ENCODE assay signal across 8 cellular contexts in the genomic region with DNA sequence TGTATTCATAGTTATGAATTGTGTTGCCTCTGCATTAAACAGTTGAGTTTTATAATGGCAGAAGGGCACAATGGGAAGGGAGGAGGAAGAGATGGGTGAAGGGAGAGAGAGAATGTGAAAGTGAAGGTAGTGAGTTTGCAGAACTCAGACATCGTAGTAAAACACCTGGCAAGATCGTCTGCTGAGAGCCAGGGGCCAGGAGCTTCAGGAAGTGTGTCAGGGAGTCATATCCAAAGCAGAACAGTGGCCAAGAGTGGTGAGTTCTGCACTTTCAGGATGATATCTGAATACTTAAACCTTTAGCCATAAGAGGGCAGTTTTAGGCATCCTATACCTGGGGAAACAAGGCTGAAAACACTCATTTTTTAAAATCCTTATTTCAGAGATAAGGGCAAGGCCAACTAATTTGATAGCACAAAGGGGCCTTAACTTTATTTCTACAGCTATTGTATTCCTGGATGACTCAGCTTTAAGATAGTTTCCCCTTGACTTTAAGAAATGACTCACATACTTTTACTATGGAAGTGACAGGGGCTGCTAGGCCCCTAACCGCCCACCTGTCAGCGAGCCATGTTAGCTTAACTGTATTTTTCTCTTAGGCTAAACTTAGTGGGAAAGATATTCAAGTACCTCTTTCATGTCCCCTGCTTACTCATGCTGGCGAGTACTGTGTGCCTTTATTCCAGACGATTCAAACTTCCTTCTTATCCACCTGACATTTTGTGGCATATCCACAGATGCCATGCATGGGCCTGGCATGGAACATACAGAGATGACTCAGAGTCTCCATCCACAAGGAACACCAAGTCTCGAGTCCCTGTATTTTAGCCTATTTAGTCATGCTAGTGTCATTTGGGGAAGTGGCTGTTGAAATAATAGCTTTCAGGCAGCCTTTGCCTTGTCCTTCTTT. TPM values are rescaled to one million over a fixed set of nuclear protein-coding genes. Genes with fewer than 3 reads are reported as not detected.
DNase-seq lines count a peak whose midpoint lies in the region; ATAC-seq and TF ChIP-seq lines count a peak whose summit lies in the region.

No MANE protein-coding gene starts in this region.

- no peaks in the 10 kb centered on the region for H4K20me1 ChIP-seq in PC-3 (ENCODE audit: low read length)

- POLR2A ChIA-PET in PC-3 (lab: Charles Lee; ENCODE audit: unreplicated experiment), result interaction anchor here (0.7 to 2.3 kb wide), 4 partner anchors 46 to 511 kb away, joined by 3 to 11 read pairs (median 5); a partner anchor contains a TSS

- peak overlapping the region; percentile 82 for H3K4me2 ChIP-seq in PC-3 (ENCODE audit: low read length)
- no peak overlapping the region for H3K4me2 ChIP-seq in mesenchymal stem cell (ENCODE audit: low read length, poor library complexity, severe bottlenecking)

- peaks cover 19% of the 10 kb centered on the region for H3F3A ChIP-seq in PC-3 (ENCODE audit: low read length, unreplicated experiment)

- no peak for TF ChIP-seq CTCF in PC-3 (conservative IDR thresholded peaks at IDR 0.05; ENCODE audit: low read depth, low read length)
- TF ChIP-seq CTCF in ascending aorta (IDR thresholded peaks at IDR 0.05), result no peak

- peak; percentile 93 for DNase-seq in PC-3
- peak; percentile 59 to 85 for DNase-seq in ascending aorta (ENCODE audit: low spot score in 2 of 2)
- peak; percentile 53 for DNase-seq in mesenchymal stem cell
- DNase-seq in stromal cell of bone marrow (ENCODE audit: low read depth), result peak; percentile 59
- DNase-seq in OCI-M2 (lab: John Stamatoyannopoulos, UW; ENCODE audit: unreplicated experiment), result no peak
- DNase-seq in GDM1 (lab: John Stamatoyannopoulos, UW), result no peak

- H3K4ac ChIP-seq in mesenchymal stem cell (ENCODE audit: low read depth in 1 of 2, low read length in 2 of 2), result no peak overlapping the region

- no peaks in the 10 kb centered on the region for H3K9me3 ChIP-seq in PC-3 (ENCODE audit: low read length)
- H3K9me3 ChIP-seq in ascending aorta, result no peaks in the 10 kb centered on the region
- H3K9me3 ChIP-seq in mesenchymal stem cell (ENCODE audit: control insufficient read depth, low read length), result no peaks in the 10 kb centered on the region

- H3K79me2 ChIP-seq in PC-3 (ENCODE audit: low read length), result no peaks in the 10 kb centered on the region

- H3K14ac ChIP-seq in mesenchymal stem cell (ENCODE audit: low read length in 2 of 2), result no peak overlapping the region

- H3K9ac ChIP-seq in PC-3 (ENCODE audit: low read length) (peak overlapping the region; percentile 73), mesenchymal stem cell (ENCODE audit: low read length) (no peak overlapping the region)

- H3K9me2 ChIP-seq in PC-3 (replicated peaks; ENCODE audit: low read length), result no peaks in the 10 kb centered on the region

- no peak overlapping the region for H4K91ac ChIP-seq in mesenchymal stem cell (ENCODE audit: low read length)

- intact Hi-C loops in PC-3 (cut with micrococcal nuclease), result loop anchor here (2.0 kb wide), 2 partner anchors 39 to 77 kb away; no protein-coding TSS in a partner anchor
- intact Hi-C loops in ascending aorta (cut with DNase I), result loop anchor here (1.0 to 5.0 kb wide), 2 partner anchors 45 to 80 kb away; no protein-coding TSS in a partner anchor

- H2BK15ac ChIP-seq in mesenchymal stem cell (ENCODE audit: low read depth, poor library complexity, severe bottlenecking), result no peak overlapping the region

- no TSS peak for BruUV-seq in PC-3 (replicated peaks; lab: Mats Ljungman, UMichigan)

- 42% methylated on average over 6 of the region's 7 CpGs for WGBS in mesenchymal stem cell

- no peak overlapping the region for H3K18ac ChIP-seq in mesenchymal stem cell (ENCODE audit: low read depth in 1 of 2, low read length in 2 of 2)

- H3K23ac ChIP-seq in mesenchymal stem cell (ENCODE audit: low read length in 2 of 2), result no peak overlapping the region

- H4K8ac ChIP-seq in mesenchymal stem cell (ENCODE audit: low read length), result no peak overlapping the region

- CTCF ChIA-PET in PC-3 (lab: Charles Lee), result interaction anchor here (1.0 kb wide), 2 partner anchors 10 to 80 kb away, joined by 3 read pairs; no protein-coding TSS in a partner anchor

- peaks cover 8% of the 10 kb centered on the region for H3K79me1 ChIP-seq in mesenchymal stem cell (replicated peaks; ENCODE audit: low read length, poor library complexity, severe bottlenecking)

- peak overlapping the region; percentile 55 for H3K4me3 ChIP-seq in PC-3 (ENCODE audit: low read length)
- no peak overlapping the region for H3K4me3 ChIP-seq in ascending aorta
- H3K4me3 ChIP-seq in mesenchymal stem cell (ENCODE audit: insufficient read depth in 1 of 2, low read depth in 1 of 2, low read length in 2 of 2), result no peak overlapping the region

- no peak overlapping the region for H2BK120ac ChIP-seq in mesenchymal stem cell (ENCODE audit: low read depth, low read length)

- H3K4me1 ChIP-seq in PC-3 (ENCODE audit: insufficient read depth, low read length) (peaks cover 41% of the 10 kb centered on the region), ascending aorta (peaks cover 12 to 39% of the 10 kb centered on the region in 2 donors), mesenchymal stem cell (ENCODE audit: control insufficient read depth, insufficient read depth, low read depth, low read length) (peaks cover 15% of the 10 kb centered on the region)

- peak; percentile 42 for ATAC-seq in GM18520 (IDR thresholded peaks at IDR 0.05; ENCODE audit: unreplicated experiment)
- peak; percentile 81 for ATAC-seq in HG02642 (IDR thresholded peaks at IDR 0.05; ENCODE audit: poor library complexity, unreplicated experiment)
- peak; percentile 84 for ATAC-seq in PC-3

- H3K27ac ChIP-seq in PC-3 (ENCODE audit: low read length), result peak overlapping the region; percentile 98
- H3K27ac ChIP-seq in ascending aorta, result peak overlapping the region; percentile 83 to 86
- peak overlapping the region; percentile 4 for H3K27ac ChIP-seq in mesenchymal stem cell (ENCODE audit: low read length, poor library complexity, severe bottlenecking)

- H2AK5ac ChIP-seq in mesenchymal stem cell (ENCODE audit: low read length, severe bottlenecking), result peak overlapping the region; percentile 53

- no peaks in the 10 kb centered on the region for H3K27me3 ChIP-seq in PC-3 (ENCODE audit: low read length)
- H3K27me3 ChIP-seq in ascending aorta, result no peaks in the 10 kb centered on the region
- H3K27me3 ChIP-seq in mesenchymal stem cell (ENCODE audit: control insufficient read depth in 1 of 2, insufficient read depth in 1 of 2, low read length in 2 of 2), result no peaks in the 10 kb centered on the region

- no peak overlapping the region for H2BK12ac ChIP-seq in mesenchymal stem cell (ENCODE audit: low read length in 2 of 2)

- H2BK5ac ChIP-seq in mesenchymal stem cell (ENCODE audit: low read depth, low read length, poor library complexity, severe bottlenecking), result no peak overlapping the region

- H2AFZ ChIP-seq in PC-3 (ENCODE audit: low read length) (peak overlapping the region; percentile 34), mesenchymal stem cell (ENCODE audit: low read depth, low read length) (no peak overlapping the region)

- no peaks in the 10 kb centered on the region for H3K36me3 ChIP-seq in PC-3 (ENCODE audit: low read depth, low read length)
- peaks cover 4 to 7% of the 10 kb centered on the region in 2 donors for H3K36me3 ChIP-seq in ascending aorta
- peaks cover 0 to 68% of the 10 kb centered on the region in 2 experiments for H3K36me3 ChIP-seq in mesenchymal stem cell (ENCODE audit: control insufficient read depth in 1 of 2, insufficient read depth in 2 of 2, low read depth in 1 of 2, low read length in 2 of 2)

RNA-seq across cellular contexts. Expression of a gene that starts 53.9 kb away (rescaled TPM):
- total RNA-seq in PC-3 (2014; rRNA removed) (not detected in 2 replicates), ascending aorta (not detected)
- not detected for polyA plus RNA-seq in mesenchymal stem cell (2013, experiment 1 of 2)
- not detected for polyA plus RNA-seq in mesenchymal stem cell (2013, experiment 2 of 2)

Comparison
In these comparisons a context has a peak if more than half of its experiments do, and no peak if none do; other contexts are left out.
1. DNase-seq: peak in PC-3 (single experiment), ascending aorta (2 of 2), mesenchymal stem cell (single experiment) and stromal cell of bone marrow (single experiment); none in OCI-M2 (single experiment) and GDM1 (single experiment).
2. H3K27ac ChIP-seq: peak in every context shown above with its lines; median percentile 98 in PC-3; 84 in ascending aorta; 4 in mesenchymal stem cell.
3. Peak in every context shown above with its lines, with median percentiles within 50 percentile points of each other: ATAC-seq.